17 cellular contexts compared by ENCODE assay signal in the genomic region with DNA sequence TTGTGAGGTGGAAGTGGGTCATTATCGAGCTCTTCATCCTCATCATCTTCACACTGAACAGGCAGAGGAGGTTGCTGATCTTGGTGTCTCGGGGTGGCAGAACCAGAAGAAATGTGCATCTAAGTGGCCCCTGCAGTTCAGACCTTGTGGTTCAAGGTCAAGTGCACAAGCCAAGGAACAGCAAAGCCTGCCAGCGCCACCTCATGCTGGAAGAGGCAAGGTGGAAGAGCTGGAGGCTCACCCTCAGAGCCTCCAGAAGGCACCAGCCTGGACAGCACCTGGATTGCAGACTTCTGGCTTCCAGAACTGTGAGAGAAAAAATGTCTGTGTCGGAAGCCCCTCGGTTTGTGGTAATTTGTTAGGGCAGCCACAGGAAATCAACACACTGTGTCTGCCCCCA.
"Had no signal": no experiment of that assay in that cellular context is flagged by ENCODE, and none has a peak within 500 bp of the region (broad histone marks: within the 10 kb centered on the region; RNA-seq: fewer than 3 reads in every experiment).

No MANE protein-coding gene starts in this region.

- H3K4me1 Mint-ChIP-seq: immature natural killer cell; nephron; stimulated activated memory B cell treated with anti-CD40 and anti-IgM and Interleukin-4, amounts not matched to agents 10 μg/mL and 1 μg/mL and 100 μg/mL, for 72 hours had no signal

- H3K9me3 Mint-ChIP-seq: immature natural killer cell, nephron had no signal

- H3K27ac Mint-ChIP-seq: activated T-cell treated with anti-CD3 and anti-CD28 coated beads, Interleukin-2, amount 50 U/mL, for 72 hours; nephron; stimulated activated memory B cell treated with anti-CD40 and anti-IgM and Interleukin-4, amounts not matched to agents 10 μg/mL and 1 μg/mL and 100 μg/mL, for 72 hours had no signal

- H3K27me3 Mint-ChIP-seq: stimulated activated memory B cell treated with anti-CD40 and anti-IgM and Interleukin-4, amounts not matched to agents 10 μg/mL and 1 μg/mL and 100 μg/mL, for 72 hours had no signal

- H3K27ac ChIP-seq: body of pancreas, dorsolateral prefrontal cortex, heart right ventricle, left ventricle myocardium inferior, sigmoid colon, thyroid gland had no signal

- H3K9me3 ChIP-seq: body of pancreas, heart right ventricle, left ventricle myocardium inferior, sigmoid colon, thyroid gland had no signal

- H3K4me3 Mint-ChIP-seq: activated T-cell treated with anti-CD3 and anti-CD28 coated beads, Interleukin-2, amount 50 U/mL, for 72 hours; immature natural killer cell; nephron; stimulated activated memory B cell treated with anti-CD40 and anti-IgM and Interleukin-4, amounts not matched to agents 10 μg/mL and 1 μg/mL and 100 μg/mL, for 72 hours had no signal

- H3K4me1 ChIP-seq: body of pancreas, heart right ventricle, left ventricle myocardium inferior, sigmoid colon, thyroid gland had no signal

- H3K4me3 ChIP-seq: body of pancreas, dorsolateral prefrontal cortex, heart right ventricle, left ventricle myocardium inferior, sigmoid colon, thyroid gland had no signal

- DNase-seq: activated gamma-delta T cell treated with Interleukin-2 at 50 U/mL for 16 hours; activated T-cell treated with anti-CD3 and anti-CD28 coated beads, Interleukin-2, amount 50 U/mL, for 72 hours; body of pancreas; dorsolateral prefrontal cortex; heart right ventricle; immature natural killer cell; kidney glomerular epithelial cell; left ventricle myocardium inferior; mammary epithelial cell; midbrain; sigmoid colon; stimulated activated CD4-positive, alpha-beta T cell treated with anti-CD3 and anti-CD28 coated beads, Interleukin-4, amount 100 ng/mL, for 24 hours; T-helper 9 cell; thyroid gland had no signal

- ATAC-seq: activated T-cell treated with anti-CD3 and anti-CD28 coated beads, Interleukin-2, amount 50 U/mL, for 72 hours; body of pancreas; heart right ventricle; SK-N-SH treated with all-trans-retinoic acid at 6 μM for 48 hours; stimulated activated memory B cell treated with anti-CD40 and anti-IgM and Interleukin-4, amounts not matched to agents 10 μg/mL and 1 μg/mL and 100 μg/mL, for 72 hours had no signal

- H3K27me3 ChIP-seq: body of pancreas, dorsolateral prefrontal cortex, heart right ventricle, sigmoid colon, thyroid gland had no signal
